8 cellular contexts compared by ENCODE assay signal in genomic region chr16:10386517-10387377, GRCh38. TPM values are rescaled to one million over a fixed set of nuclear protein-coding genes. Genes with fewer than 3 reads are reported as not detected.
A peak's percentile ranks its signal among the peaks of the same experiment; 100 is the strongest.
DNase-seq lines count a peak whose midpoint lies in the region; ATAC-seq, FAIRE-seq and TF ChIP-seq lines count a peak whose summit lies in the region.

No MANE protein-coding gene starts in this region.

- H3K9me3 ChIP-seq in keratinocyte (ENCODE audit: control insufficient read depth, low read depth, low read length): no peaks in the 10 kb centered on the region
- no peaks in the 10 kb centered on the region for H3K9me3 ChIP-seq in suprapubic skin

- H3K36me3 Mint-ChIP-seq in activated CD4-positive, alpha-beta T cell treated with anti-CD3 and anti-CD28 coated beads for 36 hours (ENCODE audit: low read depth): peaks cover 36% of the 10 kb centered on the region
- H3K36me3 Mint-ChIP-seq in activated naive CD8-positive, alpha-beta T cell: peaks cover 15% of the 10 kb centered on the region

- CTCF ChIA-PET in activated CD4-positive, alpha-beta T cell treated with anti-CD3 and anti-CD28 coated beads for 36 hours (lab: Charles Lee): interaction anchor here (1.2 to 1.5 kb wide), 2 partner anchors 10 to 123 kb away, joined by 3 to 4 read pairs; no protein-coding TSS in a partner anchor

- H2AFZ ChIP-seq in keratinocyte (ENCODE audit: control insufficient read depth, low read length): peak overlapping the region; percentile 92

- no peaks in the 10 kb centered on the region for H3K27me3 Mint-ChIP-seq in activated CD4-positive, alpha-beta T cell treated with anti-CD3 and anti-CD28 coated beads for 36 hours
- no peaks in the 10 kb centered on the region for H3K27me3 Mint-ChIP-seq in activated naive CD8-positive, alpha-beta T cell

- H4K20me1 ChIP-seq in keratinocyte (ENCODE audit: control insufficient read depth, extremely low read depth, insufficient read depth, low read length): no peaks in the 10 kb centered on the region

- H3K79me2 ChIP-seq in keratinocyte (ENCODE audit: control insufficient read depth, insufficient read depth, low read length): peaks cover 3% of the 10 kb centered on the region

- 27% methylated on average over 18 of the region's 18 CpGs for WGBS in suprapubic skin

- peak overlapping the region; percentile 89 for H3K4me2 ChIP-seq in keratinocyte (ENCODE audit: control insufficient read depth, extremely low read depth, insufficient read depth, low read depth, low read length)

- H3K9me1 ChIP-seq in keratinocyte (ENCODE audit: control insufficient read depth, extremely low read depth, insufficient read depth, low read length): no peaks in the 10 kb centered on the region

- H3K4me1 Mint-ChIP-seq in activated CD4-positive, alpha-beta T cell treated with anti-CD3 and anti-CD28 coated beads for 36 hours: peaks cover 43% of the 10 kb centered on the region
- peaks cover 48% of the 10 kb centered on the region for H3K4me1 Mint-ChIP-seq in activated naive CD8-positive, alpha-beta T cell (ENCODE audit: low read depth)

- intact Hi-C loops in activated CD4-positive, alpha-beta T cell treated with anti-CD3 and anti-CD28 coated beads for 36 hours (cut with DNase I, micrococcal nuclease): loop anchor here (1.0 to 10.0 kb wide), 4 partner anchors 62 to 358 kb away; no protein-coding TSS in a partner anchor

- H3K9ac ChIP-seq in keratinocyte (ENCODE audit: control insufficient read depth, extremely low read depth, insufficient read depth, low read length): peak overlapping the region; percentile 80

- peak overlapping the region; percentile 98 for H3K27ac Mint-ChIP-seq in activated CD4-positive, alpha-beta T cell treated with anti-CD3 and anti-CD28 coated beads for 36 hours
- H3K27ac Mint-ChIP-seq in activated naive CD8-positive, alpha-beta T cell: peak overlapping the region; percentile 98

- TF ChIP-seq CTCF in keratinocyte (optimal IDR thresholded peaks at IDR 0.05 in 1 of 3, IDR thresholded peaks at IDR 0.05 in 1 of 3, conservative IDR thresholded peaks at IDR 0.05 in 1 of 3; ENCODE audit: extremely low read depth in 1 of 3, insufficient read depth in 2 of 3, low read length in 3 of 3) (no peak), suprapubic skin (IDR thresholded peaks at IDR 0.05) (no peak)

- H3K9me3 Mint-ChIP-seq in activated CD4-positive, alpha-beta T cell treated with anti-CD3 and anti-CD28 coated beads for 36 hours (ENCODE audit: low read depth): no peaks in the 10 kb centered on the region
- no peaks in the 10 kb centered on the region for H3K9me3 Mint-ChIP-seq in activated naive CD8-positive, alpha-beta T cell (ENCODE audit: low read depth)

- dilution Hi-C loops in keratinocyte (cut with MboI; ENCODE audit: extremely low pct_ligation_motif_present, low sequenced_read_pairs): no loop called here

- FAIRE-seq in keratinocyte (lab: Jason Lieb, UNC): no peak

- POLR2A ChIA-PET in activated CD4-positive, alpha-beta T cell treated with anti-CD3 and anti-CD28 coated beads for 36 hours (lab: Charles Lee): interaction anchor here (1.2 kb wide), 1 partner anchor 118 kb away, joined by 4 read pairs; no protein-coding TSS in a partner anchor

- H3K4me3 ChIP-seq in keratinocyte (ENCODE audit: control insufficient read depth in 2 of 3, extremely low read depth in 1 of 3, insufficient read depth in 2 of 3, low read depth in 1 of 3, low read length in 3 of 3) (peak overlapping the region; percentile 59 to 84 (median 81)), suprapubic skin (peak overlapping the region; percentile 59)

- peak overlapping the region; percentile 95 for H3K4me3 Mint-ChIP-seq in activated CD4-positive, alpha-beta T cell treated with anti-CD3 and anti-CD28 coated beads for 36 hours
- H3K4me3 Mint-ChIP-seq in activated naive CD8-positive, alpha-beta T cell: peak overlapping the region; percentile 98

- H3K36me3 ChIP-seq in keratinocyte (ENCODE audit: control insufficient read depth in 2 of 2, extremely low read depth in 1 of 2, insufficient read depth in 2 of 2, low read length in 2 of 2): no peaks in the 10 kb centered on the region
- H3K36me3 ChIP-seq in suprapubic skin: no peaks in the 10 kb centered on the region

- H3K4me1 ChIP-seq in keratinocyte (ENCODE audit: control insufficient read depth, extremely low read depth, insufficient read depth, low read length) (peaks cover 3% of the 10 kb centered on the region), suprapubic skin (no peaks in the 10 kb centered on the region)

- H3K27me3 ChIP-seq in keratinocyte (ENCODE audit: control insufficient read depth, extremely low read depth, insufficient read depth, low read length): no peaks in the 10 kb centered on the region
- peaks cover 3% of the 10 kb centered on the region for H3K27me3 ChIP-seq in suprapubic skin

- no peak for ATAC-seq in activated CD4-positive, alpha-beta T cell treated with anti-CD3 and anti-CD28 coated beads for 36 hours

- no peak for TF ChIP-seq EP300 in suprapubic skin (IDR thresholded peaks at IDR 0.05)

- no peak for TF ChIP-seq POLR2A in suprapubic skin (IDR thresholded peaks at IDR 0.05)

- H3K27ac ChIP-seq in keratinocyte (ENCODE audit: control insufficient read depth, insufficient read depth, low read length) (peak overlapping the region; percentile 57), suprapubic skin (no peak overlapping the region)

- no peak for DNase-seq in activated CD4-positive, alpha-beta T cell treated with anti-CD3 and anti-CD28 coated beads for 36 hours
- no peak for DNase-seq in activated CD4-positive, alpha-beta T cell treated with anti-CD3 and anti-CD28 coated beads, Interleukin-2, amount 50 U/mL, for 4 hours
- DNase-seq in keratinocyte (ENCODE audit: low read depth, low spot score) (no peak), suprapubic skin (ENCODE audit: low spot score in 2 of 2) (no peak), NCI-H2029 treated with DMSO at 0.1 percent for 48 hours (lab: John Stamatoyannopoulos, UW) (no peak), NCI-H510A (lab: John Stamatoyannopoulos, UW) (no peak)
- DNase-seq in activated CD4-positive, alpha-beta T cell treated with anti-CD3 and anti-CD28 coated beads for 1 hour: no peak

RNA-seq across cellular contexts. Expression of gene ATF7IP2, which starts 0.9 kb away (rescaled TPM):
- 10 to 100 TPM; 20.0 to 21.9 TPM for total RNA-seq in activated CD4-positive, alpha-beta T cell treated with anti-CD3 and anti-CD28 coated beads for 36 hours
- polyA plus RNA-seq in keratinocyte: 3.7 to 9.8 TPM (median 5.9 TPM) in 3 replicates
- 4.2 TPM for polyA plus RNA-seq in keratinocyte (2011; ENCODE audit: low read depth)
- polyA plus RNA-seq in keratinocyte (2011; cell fraction: cytosol; rRNA removed): 3.2 and 6.7 TPM in 2 replicates
- polyA plus RNA-seq in keratinocyte (2011; cell fraction: nucleus; rRNA removed): 12.2 and 15.4 TPM in 2 replicates
- polyA plus RNA-seq in keratinocyte (2012; ENCODE audit: low replicate concordance): 2.0 and 2.5 TPM in 2 replicates
- polyA minus RNA-seq in keratinocyte: 3.0 to 20.0 TPM (median 6.5 TPM) in 3 replicates
- 1.9 TPM for polyA minus RNA-seq in keratinocyte (2011; cell fraction: cytosol; rRNA and poly(A)+ RNA removed)
- 4.4 and 8.9 TPM in 2 replicates for polyA minus RNA-seq in keratinocyte (2011; cell fraction: nucleus; rRNA and poly(A)+ RNA removed)
- total RNA-seq in suprapubic skin: 10 to 100 TPM in 2 of 4 donors, 1 to 10 TPM in 2; 2.8 to 22.6 (median 10.1) TPM
